In the genomic region with DNA sequence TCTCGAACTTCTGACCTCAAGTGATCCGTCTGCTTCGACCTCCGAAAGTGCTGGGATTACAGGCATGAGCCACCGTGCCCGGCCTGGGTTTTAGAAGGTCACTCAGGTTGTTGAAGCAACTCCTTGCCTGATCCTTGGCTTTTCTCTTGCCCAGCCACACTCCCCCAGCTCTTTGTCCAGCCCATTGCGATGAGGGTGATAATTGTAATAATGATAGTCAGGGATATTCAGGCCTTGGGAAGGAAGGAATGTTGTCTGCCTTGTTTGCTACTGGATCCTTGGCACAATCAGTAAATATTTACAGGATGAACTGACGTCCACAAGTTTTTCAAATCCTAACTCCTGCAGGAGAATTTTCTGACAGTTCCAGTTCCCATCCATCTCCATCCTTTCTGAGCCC, we compare ENCODE assay signal across 1 cellular context.
A peak's percentile ranks its signal among the peaks of the same experiment; 100 is the strongest.
TF ChIP-seq lines count a peak whose summit lies in the region.

No MANE protein-coding gene starts in this region.

TF ChIP-seq in K562, 482 proteins besides CTCF, POLR2A, EP300 and RAD21:
- TF ChIP-seq RBFOX2 (IDR thresholded peaks at IDR 0.05; ENCODE audit: low read depth, low read length), result 0 out of 2 replicates have a peak, but pooled peaks have one; percentile 18
- no peak for TF ChIP-seq THRB (CRISPR knock-in tag; conservative IDR thresholded peaks at IDR 0.05)
